ENCODE assay signal across 1 cellular context in genomic region chr6:169810066-169810989, GRCh38.
TF ChIP-seq lines count a peak whose summit lies in the region.

No MANE protein-coding gene starts in this region.

TF ChIP-seq in HepG2, 621 proteins besides CTCF, POLR2A, EP300 and RAD21 (continues in another document):
- no peak for TF ChIP-seq ZNF12 (CRISPR knock-in tag; IDR thresholded peaks at IDR 0.05)
- TF ChIP-seq TP53 (CRISPR knock-in tag; conservative IDR thresholded peaks at IDR 0.05): no peak
- no peak for TF ChIP-seq SMARCC2 (IDR thresholded peaks at IDR 0.05)
- TF ChIP-seq ZNF776 (CRISPR knock-in tag; IDR thresholded peaks at IDR 0.05): no peak
- TF ChIP-seq ZNF136 (CRISPR knock-in tag; IDR thresholded peaks at IDR 0.05; ENCODE audit: low read depth): peak; percentile 38; the same call in 1 of the 2 replicates
- no peak for TF ChIP-seq SRSF1 (optimal IDR thresholded peaks at IDR 0.05; ENCODE audit: low read depth, low read length)
- TF ChIP-seq ETV5 (CRISPR knock-in tag; IDR thresholded peaks at IDR 0.05; ENCODE audit: borderline replicate concordance): peak; percentile 32; the same call in 1 of the 2 replicates
- TF ChIP-seq ZNF329 (CRISPR knock-in tag; IDR thresholded peaks at IDR 0.05; ENCODE audit: low read depth): no peak
- TF ChIP-seq KLF12 (CRISPR knock-in tag; IDR thresholded peaks at IDR 0.05; ENCODE audit: borderline replicate concordance): 0 out of 2 replicates have a peak, but pooled peaks have one; percentile 72
- no peak for TF ChIP-seq SKI (IDR thresholded peaks at IDR 0.05; ENCODE audit: partially characterized antibody)
- no peak for TF ChIP-seq ZNF790 (CRISPR knock-in tag; IDR thresholded peaks at IDR 0.05; ENCODE audit: borderline replicate concordance)
- TF ChIP-seq ZNF354B (CRISPR knock-in tag; IDR thresholded peaks at IDR 0.05): no peak
- no peak for TF ChIP-seq AHDC1 (CRISPR knock-in tag; IDR thresholded peaks at IDR 0.05; ENCODE audit: borderline replicate concordance)
- TF ChIP-seq ZFP82 (CRISPR knock-in tag; IDR thresholded peaks at IDR 0.05; ENCODE audit: borderline replicate concordance): no peak
- TF ChIP-seq ZBTB7B (CRISPR knock-in tag; IDR thresholded peaks at IDR 0.05): peak; percentile 76; the same call in 1 of the 2 replicates
- no peak for TF ChIP-seq TEAD2 (CRISPR knock-in tag; IDR thresholded peaks at IDR 0.05)
- TF ChIP-seq IRF2 (CRISPR knock-in tag; IDR thresholded peaks at IDR 0.05): no peak; the same call in 1 of the 2 replicates
- no peak for TF ChIP-seq SRSF4 (IDR thresholded peaks at IDR 0.05; ENCODE audit: low read depth, low read length, poor library complexity, severe bottlenecking)
- no peak for TF ChIP-seq POGZ (CRISPR knock-in tag; IDR thresholded peaks at IDR 0.05)
- no peak for TF ChIP-seq NFRKB (IDR thresholded peaks at IDR 0.05)
- no peak for TF ChIP-seq KMT2B (CRISPR knock-in tag; IDR thresholded peaks at IDR 0.05)
- TF ChIP-seq POLR2AphosphoS5 (IDR thresholded peaks at IDR 0.05; ENCODE audit: low read depth, low read length): peak; percentile 60; the same call in 1 of the 2 replicates
- TF ChIP-seq PRMT3 (CRISPR knock-in tag; IDR thresholded peaks at IDR 0.05; ENCODE audit: borderline replicate concordance, low read depth): no peak
- no peak for TF ChIP-seq ZNF160 (CRISPR knock-in tag; IDR thresholded peaks at IDR 0.05)
- TF ChIP-seq TARDBP (CRISPR knock-in tag; IDR thresholded peaks at IDR 0.05): 0 out of 2 replicates have a peak, but pooled peaks have one; percentile 8
- no peak for TF ChIP-seq SMARCE1 (IDR thresholded peaks at IDR 0.05; ENCODE audit: borderline replicate concordance)
- TF ChIP-seq FOXO1 (CRISPR knock-in tag; IDR thresholded peaks at IDR 0.05): no peak; the same call in 1 of the 2 replicates
- TF ChIP-seq NR2F1 (CRISPR knock-in tag; IDR thresholded peaks at IDR 0.05): no peak
- TF ChIP-seq PRDM15 (CRISPR knock-in tag; IDR thresholded peaks at IDR 0.05): no peak
- no peak for TF ChIP-seq ZNF816 (CRISPR knock-in tag; IDR thresholded peaks at IDR 0.05; ENCODE audit: borderline replicate concordance)
- TF ChIP-seq ZNF652 (CRISPR knock-in tag; IDR thresholded peaks at IDR 0.05; ENCODE audit: borderline replicate concordance, low read depth): no peak
- TF ChIP-seq ZNF782 (CRISPR knock-in tag; IDR thresholded peaks at IDR 0.05; ENCODE audit: borderline replicate concordance): no peak
- no peak for TF ChIP-seq ZNF513 (CRISPR knock-in tag; conservative IDR thresholded peaks at IDR 0.05)
- no peak for TF ChIP-seq ZNF564 (CRISPR knock-in tag; IDR thresholded peaks at IDR 0.05)
- no peak for TF ChIP-seq HBP1 (CRISPR knock-in tag; IDR thresholded peaks at IDR 0.05; ENCODE audit: low read depth)
- TF ChIP-seq SRY (CRISPR knock-in tag; IDR thresholded peaks at IDR 0.05): 0 out of 2 replicates have a peak, but pooled peaks have one; percentile 42
- TF ChIP-seq ADNP (CRISPR knock-in tag; IDR thresholded peaks at IDR 0.05): no peak
- TF ChIP-seq ZGPAT (CRISPR knock-in tag; IDR thresholded peaks at IDR 0.05): 0 out of 2 replicates have a peak, but pooled peaks have one; percentile 43
- no peak for TF ChIP-seq ZFP37 (CRISPR knock-in tag; IDR thresholded peaks at IDR 0.05; ENCODE audit: borderline replicate concordance)
- TF ChIP-seq KDM6A (CRISPR knock-in tag; IDR thresholded peaks at IDR 0.05; ENCODE audit: low read depth): no peak
- no peak for TF ChIP-seq E2F5 (CRISPR knock-in tag; conservative IDR thresholded peaks at IDR 0.05)
- no peak for TF ChIP-seq KDM3A (CRISPR knock-in tag; IDR thresholded peaks at IDR 0.05; ENCODE audit: low read depth)
- TF ChIP-seq FOSL2 (CRISPR knock-in tag; IDR thresholded peaks at IDR 0.05): no peak
- TF ChIP-seq IKZF1 (IDR thresholded peaks at IDR 0.05): no peak
- TF ChIP-seq ZNF629 (CRISPR knock-in tag; conservative IDR thresholded peaks at IDR 0.05): no peak
- no peak for TF ChIP-seq ARNT (IDR thresholded peaks at IDR 0.05)
- TF ChIP-seq SP140L (CRISPR knock-in tag; IDR thresholded peaks at IDR 0.05; ENCODE audit: borderline replicate concordance): no peak
- no peak for TF ChIP-seq CHD2 (IDR thresholded peaks at IDR 0.05; ENCODE audit: low read depth, low read length)
- TF ChIP-seq MXD1 (CRISPR knock-in tag; IDR thresholded peaks at IDR 0.05): no peak
- no peak for TF ChIP-seq IKZF5 (CRISPR knock-in tag; IDR thresholded peaks at IDR 0.05)
- TF ChIP-seq FOXA3 (CRISPR knock-in tag; IDR thresholded peaks at IDR 0.05): peak; percentile 59; the same call in 1 of the 2 replicates
- no peak for TF ChIP-seq ZNF460 (CRISPR knock-in tag; IDR thresholded peaks at IDR 0.05; ENCODE audit: borderline replicate concordance)
- TF ChIP-seq ZKSCAN8 (CRISPR knock-in tag; IDR thresholded peaks at IDR 0.05; ENCODE audit: borderline replicate concordance): no peak
- TF ChIP-seq ZNF576 (CRISPR knock-in tag; IDR thresholded peaks at IDR 0.05): no peak
- no peak for TF ChIP-seq TAF15 (IDR thresholded peaks at IDR 0.05; ENCODE audit: low read depth, low read length, poor library complexity, severe bottlenecking)
- no peak for TF ChIP-seq ZNF549 (CRISPR knock-in tag; IDR thresholded peaks at IDR 0.05)
- no peak; the same call in 1 of the 2 replicates for TF ChIP-seq MXD3 (CRISPR knock-in tag; IDR thresholded peaks at IDR 0.05)
